ENCODE assay signal across 1 cellular context in genomic region chr19:44954278-44954648, GRCh38.
TF ChIP-seq lines count a peak whose summit lies in the region.

No MANE protein-coding gene starts in this region.

TF ChIP-seq in HepG2, 621 proteins besides CTCF, POLR2A, EP300 and RAD21:
- TF ChIP-seq ZKSCAN5 (CRISPR knock-in tag; IDR thresholded peaks at IDR 0.05), result no peak
- no peak for TF ChIP-seq ZNF772 (CRISPR knock-in tag; IDR thresholded peaks at IDR 0.05)
- TF ChIP-seq ZFP41 (CRISPR knock-in tag; IDR thresholded peaks at IDR 0.05; ENCODE audit: borderline replicate concordance), result no peak
- 0 out of 2 replicates have a peak, but pooled peaks have one; percentile 49 for TF ChIP-seq ZNF780A (CRISPR knock-in tag; IDR thresholded peaks at IDR 0.05)
- TF ChIP-seq ZNF44 (CRISPR knock-in tag; IDR thresholded peaks at IDR 0.05), result no peak
- TF ChIP-seq SALL2 (CRISPR knock-in tag; IDR thresholded peaks at IDR 0.05), result no peak
- TF ChIP-seq ZNF792 (CRISPR knock-in tag; IDR thresholded peaks at IDR 0.05), result no peak
- TF ChIP-seq ZNF18 (CRISPR knock-in tag; IDR thresholded peaks at IDR 0.05; ENCODE audit: insufficient replicate concordance), result peak; percentile 11
- TF ChIP-seq ZNF749 (CRISPR knock-in tag; IDR thresholded peaks at IDR 0.05; ENCODE audit: borderline replicate concordance), result no peak
- no peak for TF ChIP-seq ZBTB37 (CRISPR knock-in tag; IDR thresholded peaks at IDR 0.05)
- TF ChIP-seq GATA4 (IDR thresholded peaks at IDR 0.05; ENCODE audit: borderline replicate concordance, low read depth), result no peak
- 0 out of 2 replicates have a peak, but pooled peaks have one; percentile 4 for TF ChIP-seq NR2C2 (CRISPR knock-in tag; IDR thresholded peaks at IDR 0.05; ENCODE audit: borderline replicate concordance)
- TF ChIP-seq MEIS1 (CRISPR knock-in tag; IDR thresholded peaks at IDR 0.05; ENCODE audit: borderline replicate concordance), result peak; percentile 43; the same call in 1 of the 2 replicates
- no peak for TF ChIP-seq FLYWCH1 (CRISPR knock-in tag; IDR thresholded peaks at IDR 0.05)
- peak; percentile 39; the same call in 1 of the 2 replicates for TF ChIP-seq ZNF460 (CRISPR knock-in tag; IDR thresholded peaks at IDR 0.05; ENCODE audit: borderline replicate concordance)
- 0 out of 2 replicates have a peak, but pooled peaks have one; percentile 0 for TF ChIP-seq ZNF230 (CRISPR knock-in tag; IDR thresholded peaks at IDR 0.05)
- peak; percentile 73; the same call in 1 of the 2 replicates for TF ChIP-seq ZNF343 (CRISPR knock-in tag; IDR thresholded peaks at IDR 0.05)
- TF ChIP-seq ZBTB7A (CRISPR knock-in tag; IDR thresholded peaks at IDR 0.05), result no peak
- no peak for TF ChIP-seq MTF2 (CRISPR knock-in tag; IDR thresholded peaks at IDR 0.05; ENCODE audit: borderline replicate concordance)
- TF ChIP-seq ZNF276 (CRISPR knock-in tag; IDR thresholded peaks at IDR 0.05; ENCODE audit: low read depth), result no peak
- TF ChIP-seq GABPB1 (CRISPR knock-in tag; IDR thresholded peaks at IDR 0.05), result no peak
- TF ChIP-seq ZBTB39 (CRISPR knock-in tag; IDR thresholded peaks at IDR 0.05), result no peak
- TF ChIP-seq ZNF737 (CRISPR knock-in tag; IDR thresholded peaks at IDR 0.05; ENCODE audit: borderline replicate concordance), result no peak
